Comparison of ENCODE assay signal across 17 cellular contexts in the genomic region with DNA sequence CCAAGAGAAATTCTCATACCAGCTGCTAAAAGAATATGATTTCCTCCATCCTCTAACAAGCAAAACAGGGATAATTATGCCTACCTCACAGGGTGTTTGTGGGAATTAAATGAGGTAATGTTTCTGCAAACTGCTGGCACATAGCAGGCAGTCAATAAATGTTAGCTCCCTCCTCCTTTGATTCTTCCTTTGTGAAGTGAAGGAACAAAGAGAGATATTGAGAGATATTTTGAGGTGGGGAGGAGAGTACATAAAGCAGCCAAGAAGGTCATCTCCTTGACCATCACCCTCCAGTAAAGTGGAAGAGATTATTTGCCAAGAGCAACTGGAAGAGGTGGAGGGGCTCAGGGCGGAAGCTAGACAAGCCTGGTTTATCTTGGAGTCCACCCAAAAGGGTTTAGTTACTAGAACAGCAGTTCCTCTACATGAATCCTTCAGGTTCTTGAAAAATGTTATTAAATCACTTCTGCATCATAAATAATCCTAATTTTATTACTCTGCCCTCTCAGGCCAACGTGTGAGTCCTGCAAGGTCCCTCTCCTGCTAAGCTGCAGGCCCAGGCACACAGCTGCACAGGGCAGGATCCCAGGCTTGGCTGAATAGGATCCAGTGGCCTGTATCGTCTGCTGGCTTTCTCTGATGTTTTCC. TPM values are rescaled to one million over a fixed set of nuclear protein-coding genes. Genes with fewer than 3 reads are reported as not detected.
DNase-seq lines count a peak whose midpoint lies in the region; ATAC-seq, FAIRE-seq and TF ChIP-seq lines count a peak whose summit lies in the region.
"Had no signal": no experiment of that assay in that cellular context is flagged by ENCODE, and none has a peak within 500 bp of the region (broad histone marks: within the 10 kb centered on the region; RNA-seq: fewer than 3 reads in every experiment).

No MANE protein-coding gene starts in this region.

- peak; percentile 38 to 75 (median 60) for ATAC-seq in pancreas
- no peak for ATAC-seq in HG02885 (IDR thresholded peaks at IDR 0.05; ENCODE audit: poor library complexity, unreplicated experiment)
- no peak for ATAC-seq in HG03439 (IDR thresholded peaks at IDR 0.05; ENCODE audit: unreplicated experiment)
- ATAC-seq: activated CD4-positive, alpha-beta T cell treated with anti-CD3 and anti-CD28 coated beads for 36 hours had no signal

- peak; percentile 25 for DNase-seq in HEK293T (ENCODE audit: extremely low spot score)
- DNase-seq in RPMI7951 (ENCODE audit: low read depth): peak; percentile 10
- DNase-seq in fibroblast of the aortic adventitia (ENCODE audit: low read depth): peak; percentile 26
- DNase-seq in pancreas: no peak
- no peak for DNase-seq in NCI-H187 (lab: John Stamatoyannopoulos, UW)
- no peak for DNase-seq in NCI-H1417 (lab: John Stamatoyannopoulos, UW)
- DNase-seq: activated CD4-positive, alpha-beta T cell treated with anti-CD3 and anti-CD28 coated beads for 36 hours; DMS79 treated with DMSO at 0.1 percent for 48 hours; HCEC 1CT; KG1; NCI-H1417 treated with DMSO at 0.1 percent for 48 hours; NCI-H82; T1000 had no signal

- TF ChIP-seq CTCF in fibroblast of the aortic adventitia (IDR thresholded peaks at IDR 0.05; ENCODE audit: insufficient read depth, low read length) (no peak), pancreas (IDR thresholded peaks at IDR 0.05) (no peak)

- CTCF ChIA-PET in HEK293T (lab: Yijun Ruan, JAX): interaction anchor here (0.7 to 0.9 kb wide), 2 partner anchors 9 to 677 kb away, joined by 3 to 6 read pairs; no protein-coding TSS in a partner anchor

- H3K4me3 ChIP-seq in fibroblast of the aortic adventitia (ENCODE audit: low read depth, low read length) (no peak overlapping the region), pancreas (no peak overlapping the region)
- H3K4me3 ChIP-seq: thoracic aorta had no signal

- H3K27me3 ChIP-seq in pancreas: no peaks in the 10 kb centered on the region

- H3K4me1 ChIP-seq in pancreas: peaks cover 0 to 6% (median 0%) of the 10 kb centered on the region in 3 donors
- H3K4me1 ChIP-seq: parathyroid adenoma had no signal

- no peaks in the 10 kb centered on the region for H3K9me3 ChIP-seq in pancreas
- H3K9me3 ChIP-seq: thoracic aorta had no signal

- intact Hi-C loops in pancreas (cut with DNase I): no loop called here

- no peaks in the 10 kb centered on the region for H3K36me3 ChIP-seq in pancreas
- H3K36me3 ChIP-seq: thoracic aorta had no signal

- no peak for FAIRE-seq in pancreas (lab: Jason Lieb, UNC)

- H3K27ac ChIP-seq in pancreas: peak overlapping the region in 3 of 4 donors; percentile 22 to 64 (median 62)
- H3K27ac ChIP-seq: parathyroid adenoma, thoracic aorta had no signal

- 44 to 51% methylated on average over 3 of the region's 3 CpGs for WGBS in pancreas, 2 donors

- POLR2A ChIA-PET in HEK293T (lab: Yijun Ruan, JAX): no interaction called here

TF ChIP-seq in HEK293T, 16 proteins besides CTCF, POLR2A, EP300 and RAD21:
- peak; percentile 37; the same call in 1 of the 2 replicates for TF ChIP-seq CTBP1 (IDR thresholded peaks at IDR 0.05; ENCODE audit: borderline replicate concordance)
- TF ChIP-seq, protein P1, sequence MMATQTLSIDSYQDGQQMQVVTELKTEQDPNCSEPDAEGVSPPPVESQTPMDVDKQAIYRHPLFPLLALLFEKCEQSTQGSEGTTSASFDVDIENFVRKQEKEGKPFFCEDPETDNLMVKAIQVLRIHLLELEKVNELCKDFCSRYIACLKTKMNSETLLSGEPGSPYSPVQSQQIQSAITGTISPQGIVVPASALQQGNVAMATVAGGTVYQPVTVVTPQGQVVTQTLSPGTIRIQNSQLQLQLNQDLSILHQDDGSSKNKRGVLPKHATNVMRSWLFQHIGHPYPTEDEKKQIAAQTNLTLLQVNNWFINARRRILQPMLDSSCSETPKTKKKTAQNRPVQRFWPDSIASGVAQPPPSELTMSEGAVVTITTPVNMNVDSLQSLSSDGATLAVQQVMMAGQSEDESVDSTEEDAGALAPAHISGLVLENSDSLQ (IDR thresholded peaks at IDR 0.05): peak; percentile 81
- TF ChIP-seq FOXA1 (IDR thresholded peaks at IDR 0.05): no peak

RNA-seq across cellular contexts. Expression of a gene that starts 35.0 kb away (rescaled TPM):
- 19.2 and 20.1 TPM in 2 replicates for total RNA-seq in RPMI7951 (2014; rRNA removed; shearing (Covaris generic))
- total RNA-seq in fibroblast of the aortic adventitia (ENCODE audit: low replicate concordance): 33.4 and 49.5 TPM in 2 replicates
- 10 to 100 TPM; 15.1 to 38.9 (median 26.2) TPM for total RNA-seq in pancreas
- 10 to 100 TPM; 27.5 to 35.5 TPM for polyA plus RNA-seq in pancreas

Comparison
In these comparisons a context has a peak if more than half of its experiments do, and no peak if none do; other contexts are left out.
1. DNase-seq: peak in HEK293T (single experiment), RPMI7951 (single experiment) and fibroblast of the aortic adventitia (single experiment); none in pancreas (0 of 6), NCI-H187 (0 of 2) and NCI-H1417 (0 of 3).
2. ATAC-seq: peak in pancreas (4 of 4); none in HG02885 (single experiment) and HG03439 (single experiment).